Comparison of ENCODE assay signal across 8 cellular contexts in the genomic region with DNA sequence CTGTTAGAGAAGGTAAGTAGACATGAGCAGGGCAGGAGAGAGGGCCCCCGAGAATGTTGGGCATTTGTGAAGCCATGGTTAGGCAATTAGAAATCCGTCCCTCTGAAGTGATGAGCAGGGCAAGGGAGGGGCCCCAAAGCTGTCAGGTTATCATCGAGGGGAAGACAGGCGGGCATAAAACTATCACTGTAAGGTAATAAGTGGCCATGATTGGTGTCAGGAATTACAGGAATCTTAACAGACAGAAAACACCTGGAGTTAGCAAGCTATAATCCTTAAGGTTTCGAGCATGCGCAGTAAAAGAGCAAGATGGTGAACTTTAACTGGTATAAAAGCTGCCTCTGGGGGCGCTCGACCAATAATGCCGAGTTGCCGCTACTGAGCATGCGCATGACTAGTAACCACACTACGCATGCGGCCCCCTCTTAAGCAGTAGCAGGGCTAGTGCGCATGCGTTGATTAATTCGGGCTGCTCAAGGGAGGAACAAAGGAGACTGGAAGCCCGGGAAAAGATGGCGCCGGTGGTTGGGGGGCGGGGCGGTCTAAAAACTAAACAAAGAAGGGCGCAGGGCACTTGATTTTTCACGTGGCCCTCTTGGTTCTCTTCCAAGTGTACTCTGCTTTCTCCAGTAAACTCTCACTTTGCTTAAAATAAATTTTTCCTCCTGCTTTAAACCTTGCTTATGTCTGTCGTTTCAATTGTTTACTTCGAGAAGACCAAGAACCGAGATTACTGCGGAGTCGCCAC. TPM values are rescaled to one million over a fixed set of nuclear protein-coding genes. Genes with fewer than 3 reads are reported as not detected.
DNase-seq lines count a peak whose midpoint lies in the region; ATAC-seq and TF ChIP-seq lines count a peak whose summit lies in the region.

No MANE protein-coding gene starts in this region.

- H3K4me3 ChIP-seq in BJ (ENCODE audit: low read depth, low read length) = peak overlapping the region; percentile 38

- H3K36me3 Mint-ChIP-seq in activated CD4-positive, alpha-beta T cell treated with anti-CD3 and anti-CD28 coated beads, Interleukin-2, amount 10 ng/mL, durations not matched to agents 7 days and 5 days (ENCODE audit: low read depth) = peaks cover 95% of the 10 kb centered on the region

- CTCF ChIA-PET in BJ (lab: Yijun Ruan, JAX) = interaction anchor here (0.6 to 2.0 kb wide), 7 partner anchors 10 to 495 kb away, joined by 3 to 10 read pairs (median 4); no protein-coding TSS in a partner anchor
- CTCF ChIA-PET in activated CD4-positive, alpha-beta T cell treated with anti-CD3 and anti-CD28 coated beads, Interleukin-2, amount 10 ng/mL, durations not matched to agents 7 days and 5 days (lab: Charles Lee) = interaction anchor here (0.6 to 1.6 kb wide), 16 partner anchors 10 to 383 kb away, joined by 3 to 13 read pairs (median 4); partner anchors contain the start of genes PECR, RPL37A, SMARCAL1 and TMEM169

- TF ChIP-seq CTCF in BJ (IDR thresholded peaks at IDR 0.05; ENCODE audit: insufficient read depth, low read depth, low read length) = peak; percentile 92

- peak; percentile 41 for ATAC-seq in HG03460 (IDR thresholded peaks at IDR 0.05; ENCODE audit: unreplicated experiment)
- peak; percentile 88 for ATAC-seq in left lobe of liver

- no peaks in the 10 kb centered on the region for H3K27me3 ChIP-seq in BJ (ENCODE audit: control insufficient read depth, insufficient read depth, low read length)

- TF ChIP-seq POLR2A in GM19193 (IDR thresholded peaks at IDR 0.05; ENCODE audit: extremely low read depth, insufficient read depth, insufficient read length) = peak; percentile 58

- POLR2A ChIA-PET in BJ (lab: Charles Lee) = interaction anchor here (0.6 to 0.7 kb wide), 3 partner anchors 28 to 86 kb away, joined by 3 read pairs; no protein-coding TSS in a partner anchor
- POLR2A ChIA-PET in activated CD4-positive, alpha-beta T cell treated with anti-CD3 and anti-CD28 coated beads, Interleukin-2, amount 10 ng/mL, durations not matched to agents 7 days and 5 days (lab: Charles Lee) = interaction anchor here (0.6 kb wide), 3 partner anchors 9 to 16 kb away, joined by 3 read pairs; no protein-coding TSS in a partner anchor

- H3K4me1 Mint-ChIP-seq in activated CD4-positive, alpha-beta T cell treated with anti-CD3 and anti-CD28 coated beads, Interleukin-2, amount 10 ng/mL, durations not matched to agents 7 days and 5 days = peaks cover 93% of the 10 kb centered on the region

- H3K27me3 Mint-ChIP-seq in activated CD4-positive, alpha-beta T cell treated with anti-CD3 and anti-CD28 coated beads, Interleukin-2, amount 10 ng/mL, durations not matched to agents 7 days and 5 days = no peaks in the 10 kb centered on the region

- DNase-seq in BJ (ENCODE audit: low read depth) (peak; percentile 91), NCI-H526 (lab: John Stamatoyannopoulos, UW) (peak; percentile 97 to 99), dedifferentiated amniotic fluid mesenchymal stem cell (ENCODE audit: extremely low spot score) (peak; percentile 99), left lobe of liver (ENCODE audit: low spot score) (peak; percentile 99)
- DNase-seq in activated CD4-positive, alpha-beta T cell treated with anti-CD3 and anti-CD28 coated beads, Interleukin-2, amount 10 ng/mL, durations not matched to agents 7 days and 5 days = peak; percentile 98
- peak; percentile 96 to 98 for DNase-seq in stimulated activated CD4-positive, alpha-beta T cell treated with anti-CD3 and anti-CD28 coated beads, Interleukin-2, amount 100 ng/mL, for 24 hours

- peak overlapping the region; percentile 84 for H3K4me3 Mint-ChIP-seq in activated CD4-positive, alpha-beta T cell treated with anti-CD3 and anti-CD28 coated beads, Interleukin-2, amount 10 ng/mL, durations not matched to agents 7 days and 5 days

- H3K36me3 ChIP-seq in BJ (ENCODE audit: control insufficient read depth, insufficient read depth, low read length) = peaks cover 3% of the 10 kb centered on the region

- H3K27ac Mint-ChIP-seq in activated CD4-positive, alpha-beta T cell treated with anti-CD3 and anti-CD28 coated beads, Interleukin-2, amount 10 ng/mL, durations not matched to agents 7 days and 5 days = peak overlapping the region; percentile 90

- H3K9me3 Mint-ChIP-seq in activated CD4-positive, alpha-beta T cell treated with anti-CD3 and anti-CD28 coated beads, Interleukin-2, amount 10 ng/mL, durations not matched to agents 7 days and 5 days = no peaks in the 10 kb centered on the region

RNA-seq across cellular contexts. Expression of gene XRCC5, which starts 5.5 kb away (rescaled TPM):
- 252 and 345 TPM in 2 replicates for polyA plus RNA-seq in BJ (2011; rRNA removed)
- 231 and 239 TPM in 2 replicates for polyA minus RNA-seq in BJ (2011; rRNA and poly(A)+ RNA removed)
- 100 to 1,000 TPM; 292 to 331 TPM for total RNA-seq in activated CD4-positive, alpha-beta T cell treated with anti-CD3 and anti-CD28 coated beads, Interleukin-2, amount 10 ng/mL, durations not matched to agents 7 days and 5 days
- total RNA-seq in left lobe of liver = 101 TPM

RNA-seq across cellular contexts. Expression of gene TMEM169, which starts 32.9 kb away (rescaled TPM):
- polyA plus RNA-seq in BJ (2011; rRNA removed) = 0.05 and 0.10 TPM in 2 replicates
- polyA minus RNA-seq in BJ (2011; rRNA and poly(A)+ RNA removed) = 0.21 and 0.28 TPM in 2 replicates
- 1 to 10 TPM; 2.6 to 3.0 TPM for total RNA-seq in activated CD4-positive, alpha-beta T cell treated with anti-CD3 and anti-CD28 coated beads, Interleukin-2, amount 10 ng/mL, durations not matched to agents 7 days and 5 days
- 1.5 TPM for total RNA-seq in left lobe of liver

RNA-seq across cellular contexts. Expression of gene PECR, which starts 33.0 kb away (rescaled TPM):
- polyA plus RNA-seq in BJ (2011; rRNA removed) = 5.6 and 9.0 TPM in 2 replicates
- polyA minus RNA-seq in BJ (2011; rRNA and poly(A)+ RNA removed) = 2.3 and 3.6 TPM in 2 replicates
- total RNA-seq in activated CD4-positive, alpha-beta T cell treated with anti-CD3 and anti-CD28 coated beads, Interleukin-2, amount 10 ng/mL, durations not matched to agents 7 days and 5 days = 10 to 100 TPM; 29.6 to 31.5 TPM
- 95.5 TPM for total RNA-seq in left lobe of liver

Comparison
In these comparisons a context has a peak if more than half of its experiments do, and no peak if none do; other contexts are left out.
1. Peak in every context shown above with its lines: DNase-seq, ATAC-seq and H3K4me3 ChIP-seq.